In the genomic region with DNA sequence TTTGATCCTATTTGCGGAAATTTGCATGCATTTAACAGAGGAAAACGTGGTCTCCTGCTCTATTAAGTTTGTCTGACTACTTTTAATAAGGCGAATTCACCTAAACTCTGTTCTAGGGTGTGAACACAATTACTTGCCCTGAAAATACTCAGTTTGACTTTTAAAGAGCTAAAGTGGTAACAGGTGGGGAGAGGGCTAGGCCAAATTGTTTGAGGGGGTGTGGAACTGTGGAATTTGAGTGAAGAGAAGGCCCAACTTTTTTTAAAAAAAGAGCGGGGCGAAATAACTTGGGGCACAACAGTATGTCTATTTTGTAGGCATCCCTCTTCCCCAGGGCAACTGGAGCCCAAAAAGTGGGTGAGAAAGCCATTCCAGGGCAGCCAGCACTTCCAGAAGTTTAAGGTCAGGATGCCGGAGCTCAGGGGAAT, we compare ENCODE assay signal across 1 cellular context.
TF ChIP-seq lines count a peak whose summit lies in the region.

No MANE protein-coding gene starts in this region.

TF ChIP-seq in GM12878, 131 proteins besides CTCF, POLR2A, EP300 and RAD21 (continued from another document):
- TF ChIP-seq REST (IDR thresholded peaks at IDR 0.05; ENCODE audit: low read depth, low read length) (no peak), ETV6 (conservative IDR thresholded peaks at IDR 0.05 in 1 of 2, IDR thresholded peaks at IDR 0.05 in 1 of 2; ENCODE audit: borderline replicate concordance in 1 of 2, low read depth in 1 of 2) (no peak), TBL1XR1 (IDR thresholded peaks at IDR 0.05; ENCODE audit: low read depth, low read length) (no peak), POU2F2 (IDR thresholded peaks at IDR 0.05; ENCODE audit: borderline replicate concordance, low read depth, low read length) (no peak), STAT1 (conservative IDR thresholded peaks at IDR 0.05) (no peak), RELA (IDR thresholded peaks at IDR 0.05; ENCODE audit: borderline replicate concordance, partially characterized antibody) (peak; percentile 53), ESRRA (IDR thresholded peaks at IDR 0.05; ENCODE audit: low read length) (no peak), LARP7 (IDR thresholded peaks at IDR 0.05) (0 out of 2 replicates have a peak, but pooled peaks have one; percentile 23), SIN3A (IDR thresholded peaks at IDR 0.05; ENCODE audit: low read depth, low read length) (no peak), DPF2 (IDR thresholded peaks at IDR 0.05) (no peak), MYC (IDR thresholded peaks at IDR 0.05; ENCODE audit: insufficient read depth, insufficient read length, insufficient replicate concordance, low read length, severe bottlenecking) (no peak), YY1 (IDR thresholded peaks at IDR 0.05; ENCODE audit: low read depth, low read length) (no peak), IKZF2 (IDR thresholded peaks at IDR 0.05) (peak in 1 of 2 experiments; percentile 64; a peak in 1 of 4 replicates), HDAC2 (IDR thresholded peaks at IDR 0.05) (no peak), WRNIP1 (IDR thresholded peaks at IDR 0.05; ENCODE audit: borderline replicate concordance, low read depth, low read length) (no peak), ATF7 (IDR thresholded peaks at IDR 0.05; ENCODE audit: low read depth) (no peak), EED (IDR thresholded peaks at IDR 0.05; ENCODE audit: low read depth) (no peak)
- TF ChIP-seq, protein P1, sequence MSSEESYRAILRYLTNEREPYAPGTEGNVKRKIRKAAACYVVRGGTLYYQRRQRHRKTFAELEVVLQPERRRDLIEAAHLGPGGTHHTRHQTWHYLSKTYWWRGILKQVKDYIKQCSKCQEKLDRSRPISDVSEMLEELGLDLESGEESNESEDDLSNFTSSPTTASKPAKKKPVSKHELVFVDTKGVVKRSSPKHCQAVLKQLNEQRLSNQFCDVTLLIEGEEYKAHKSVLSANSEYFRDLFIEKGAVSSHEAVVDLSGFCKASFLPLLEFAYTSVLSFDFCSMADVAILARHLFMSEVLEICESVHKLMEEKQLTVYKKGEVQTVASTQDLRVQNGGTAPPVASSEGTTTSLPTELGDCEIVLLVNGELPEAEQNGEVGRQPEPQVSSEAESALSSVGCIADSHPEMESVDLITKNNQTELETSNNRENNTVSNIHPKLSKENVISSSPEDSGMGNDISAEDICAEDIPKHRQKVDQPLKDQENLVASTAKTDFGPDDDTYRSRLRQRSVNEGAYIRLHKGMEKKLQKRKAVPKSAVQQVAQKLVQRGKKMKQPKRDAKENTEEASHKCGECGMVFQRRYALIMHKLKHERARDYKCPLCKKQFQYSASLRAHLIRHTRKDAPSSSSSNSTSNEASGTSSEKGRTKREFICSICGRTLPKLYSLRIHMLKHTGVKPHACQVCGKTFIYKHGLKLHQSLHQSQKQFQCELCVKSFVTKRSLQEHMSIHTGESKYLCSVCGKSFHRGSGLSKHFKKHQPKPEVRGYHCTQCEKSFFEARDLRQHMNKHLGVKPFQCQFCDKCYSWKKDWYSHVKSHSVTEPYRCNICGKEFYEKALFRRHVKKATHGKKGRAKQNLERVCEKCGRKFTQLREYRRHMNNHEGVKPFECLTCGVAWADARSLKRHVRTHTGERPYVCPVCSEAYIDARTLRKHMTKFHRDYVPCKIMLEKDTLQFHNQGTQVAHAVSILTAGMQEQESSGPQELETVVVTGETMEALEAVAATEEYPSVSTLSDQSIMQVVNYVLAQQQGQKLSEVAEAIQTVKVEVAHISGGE (CRISPR knock-in tag; IDR thresholded peaks at IDR 0.05) = no peak
- TF ChIP-seq, protein P2, sequence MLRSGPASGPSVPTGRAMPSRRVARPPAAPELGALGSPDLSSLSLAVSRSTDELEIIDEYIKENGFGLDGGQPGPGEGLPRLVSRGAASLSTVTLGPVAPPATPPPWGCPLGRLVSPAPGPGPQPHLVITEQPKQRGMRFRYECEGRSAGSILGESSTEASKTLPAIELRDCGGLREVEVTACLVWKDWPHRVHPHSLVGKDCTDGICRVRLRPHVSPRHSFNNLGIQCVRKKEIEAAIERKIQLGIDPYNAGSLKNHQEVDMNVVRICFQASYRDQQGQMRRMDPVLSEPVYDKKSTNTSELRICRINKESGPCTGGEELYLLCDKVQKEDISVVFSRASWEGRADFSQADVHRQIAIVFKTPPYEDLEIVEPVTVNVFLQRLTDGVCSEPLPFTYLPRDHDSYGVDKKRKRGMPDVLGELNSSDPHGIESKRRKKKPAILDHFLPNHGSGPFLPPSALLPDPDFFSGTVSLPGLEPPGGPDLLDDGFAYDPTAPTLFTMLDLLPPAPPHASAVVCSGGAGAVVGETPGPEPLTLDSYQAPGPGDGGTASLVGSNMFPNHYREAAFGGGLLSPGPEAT (IDR thresholded peaks at IDR 0.05; ENCODE audit: low read depth) = no peak
- TF ChIP-seq, protein P3, sequence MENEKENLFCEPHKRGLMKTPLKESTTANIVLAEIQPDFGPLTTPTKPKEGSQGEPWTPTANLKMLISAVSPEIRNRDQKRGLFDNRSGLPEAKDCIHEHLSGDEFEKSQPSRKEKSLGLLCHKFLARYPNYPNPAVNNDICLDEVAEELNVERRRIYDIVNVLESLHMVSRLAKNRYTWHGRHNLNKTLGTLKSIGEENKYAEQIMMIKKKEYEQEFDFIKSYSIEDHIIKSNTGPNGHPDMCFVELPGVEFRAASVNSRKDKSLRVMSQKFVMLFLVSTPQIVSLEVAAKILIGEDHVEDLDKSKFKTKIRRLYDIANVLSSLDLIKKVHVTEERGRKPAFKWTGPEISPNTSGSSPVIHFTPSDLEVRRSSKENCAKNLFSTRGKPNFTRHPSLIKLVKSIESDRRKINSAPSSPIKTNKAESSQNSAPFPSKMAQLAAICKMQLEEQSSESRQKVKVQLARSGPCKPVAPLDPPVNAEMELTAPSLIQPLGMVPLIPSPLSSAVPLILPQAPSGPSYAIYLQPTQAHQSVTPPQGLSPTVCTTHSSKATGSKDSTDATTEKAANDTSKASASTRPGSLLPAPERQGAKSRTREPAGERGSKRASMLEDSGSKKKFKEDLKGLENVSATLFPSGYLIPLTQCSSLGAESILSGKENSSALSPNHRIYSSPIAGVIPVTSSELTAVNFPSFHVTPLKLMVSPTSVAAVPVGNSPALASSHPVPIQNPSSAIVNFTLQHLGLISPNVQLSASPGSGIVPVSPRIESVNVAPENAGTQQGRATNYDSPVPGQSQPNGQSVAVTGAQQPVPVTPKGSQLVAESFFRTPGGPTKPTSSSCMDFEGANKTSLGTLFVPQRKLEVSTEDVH (IDR thresholded peaks at IDR 0.05; ENCODE audit: low read depth, partially characterized antibody) = no peak
- TF ChIP-seq, protein P4, sequence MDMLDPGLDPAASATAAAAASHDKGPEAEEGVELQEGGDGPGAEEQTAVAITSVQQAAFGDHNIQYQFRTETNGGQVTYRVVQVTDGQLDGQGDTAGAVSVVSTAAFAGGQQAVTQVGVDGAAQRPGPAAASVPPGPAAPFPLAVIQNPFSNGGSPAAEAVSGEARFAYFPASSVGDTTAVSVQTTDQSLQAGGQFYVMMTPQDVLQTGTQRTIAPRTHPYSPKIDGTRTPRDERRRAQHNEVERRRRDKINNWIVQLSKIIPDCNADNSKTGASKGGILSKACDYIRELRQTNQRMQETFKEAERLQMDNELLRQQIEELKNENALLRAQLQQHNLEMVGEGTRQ (IDR thresholded peaks at IDR 0.05; ENCODE audit: borderline replicate concordance, low read depth, low read length) = no peak
